In the genomic region with DNA sequence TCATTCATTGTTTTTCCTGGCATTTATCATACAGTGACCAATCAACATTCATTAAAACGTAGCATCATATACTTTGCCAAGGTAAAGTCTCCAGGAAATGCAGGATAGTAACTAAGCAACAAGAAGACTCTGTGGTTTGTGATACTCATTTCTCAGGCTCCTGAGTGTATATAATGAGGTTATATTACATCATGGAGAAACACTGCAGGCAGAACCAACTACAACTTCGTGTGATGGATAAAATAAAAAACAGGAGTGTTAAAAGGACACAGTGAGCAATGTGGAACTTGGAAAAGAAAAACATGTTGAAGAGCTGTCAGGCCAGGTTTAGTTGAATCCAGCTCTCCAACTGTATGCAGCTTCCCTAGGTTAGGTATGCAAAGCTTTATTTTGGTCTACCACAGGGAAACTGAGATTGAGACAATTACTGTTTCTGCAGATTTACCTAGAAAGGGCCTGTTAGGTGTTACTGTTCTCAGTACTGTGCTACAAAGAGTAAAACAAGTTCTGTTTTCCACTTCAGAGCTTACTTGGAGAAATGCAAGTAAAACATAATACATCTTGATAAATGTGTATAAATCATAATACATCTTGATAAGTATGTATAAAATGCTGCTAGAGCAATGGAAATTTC, we compare ENCODE assay signal across 12 cellular contexts. TPM values are rescaled to one million over a fixed set of nuclear protein-coding genes. Genes with fewer than 3 reads are reported as not detected.
DNase-seq lines count a peak whose midpoint lies in the region; ATAC-seq and TF ChIP-seq lines count a peak whose summit lies in the region.
"Had no signal": no experiment of that assay in that cellular context is flagged by ENCODE, and none has a peak within 500 bp of the region (broad histone marks: within the 10 kb centered on the region; RNA-seq: fewer than 3 reads in every experiment).

No MANE protein-coding gene starts in this region.

- no peak for TF ChIP-seq POLR2A in GM18505 (IDR thresholded peaks at IDR 0.05; ENCODE audit: borderline replicate concordance, extremely low read depth, insufficient read depth, insufficient read length)

- POLR2A ChIA-PET in AG04450 (lab: Yijun Ruan, JAX): interaction anchor here (0.5 to 1.2 kb wide), 3 partner anchors 81 to 280 kb away, joined by 3 to 5 read pairs (median 4); no protein-coding TSS in a partner anchor

- H3K27me3 ChIP-seq in AG04450 (ENCODE audit: control insufficient read depth, insufficient read depth, low read length) (no peaks in the 10 kb centered on the region), neural progenitor cell (no peaks in the 10 kb centered on the region)
- H3K27me3 ChIP-seq: vagina had no signal

- H3K9me3 ChIP-seq in AG04450 (ENCODE audit: control insufficient read depth, insufficient read depth, low read length) (peaks cover 4% of the 10 kb centered on the region; the same call in 1 of the 2 replicates), neural progenitor cell (ENCODE audit: low read depth) (no peaks in the 10 kb centered on the region)
- H3K9me3 ChIP-seq: vagina had no signal

- H3K4me3 ChIP-seq in AG04450 (ENCODE audit: low read depth, low read length) (no peak overlapping the region), neural progenitor cell (no peak overlapping the region)
- H3K4me3 ChIP-seq: vagina had no signal

- CTCF ChIA-PET in AG04450 (lab: Charles Lee): interaction anchor here (1.0 kb wide), 1 partner anchor 234 kb away, joined by 3 read pairs; no protein-coding TSS in a partner anchor

- H3K4me1 ChIP-seq in neural progenitor cell: peaks cover 24% of the 10 kb centered on the region

- no peak overlapping the region for H3K4me2 ChIP-seq in neural progenitor cell

- H3F3A ChIP-seq in neural progenitor cell (ENCODE audit: low read depth): peaks cover 12% of the 10 kb centered on the region

- no peak overlapping the region for H2AFZ ChIP-seq in neural progenitor cell (replicated peaks)
- H2AFZ ChIP-seq: parathyroid adenoma had no signal

- no peaks in the 10 kb centered on the region for H3K36me3 ChIP-seq in neural progenitor cell
- H3K36me3 ChIP-seq: vagina had no signal

- no peak overlapping the region for H3K9ac ChIP-seq in neural progenitor cell
- H3K9ac ChIP-seq: parathyroid adenoma had no signal

- H3K27me3 Mint-ChIP-seq in effector memory CD8-positive, alpha-beta T cell: no peaks in the 10 kb centered on the region
- H3K27me3 Mint-ChIP-seq in neural progenitor cell (ENCODE audit: insufficient read depth, low read depth): peaks cover 2% of the 10 kb centered on the region

- TF ChIP-seq CTCF in AG04450 (IDR thresholded peaks at IDR 0.05; ENCODE audit: low read depth, low read length): no peak
- TF ChIP-seq CTCF in neural progenitor cell (IDR thresholded peaks at IDR 0.05): no peak

- peaks cover 18 to 28% of the 10 kb centered on the region in 2 donors for H3K4me1 Mint-ChIP-seq in effector memory CD8-positive, alpha-beta T cell (ENCODE audit: low read depth in 2 of 2)
- peaks cover 15% of the 10 kb centered on the region for H3K4me1 Mint-ChIP-seq in neural progenitor cell

- peak; percentile 32 for ATAC-seq in effector memory CD8-positive, alpha-beta T cell (replicated peaks)
- ATAC-seq in GM18505 (IDR thresholded peaks at IDR 0.05; ENCODE audit: unreplicated experiment): no peak

- peak overlapping the region; percentile 89 for H3K27ac ChIP-seq in AG04450 (ENCODE audit: low read depth, low read length)
- no peak overlapping the region for H3K27ac ChIP-seq in neural progenitor cell
- H3K27ac ChIP-seq: parathyroid adenoma had no signal

- H3K27ac Mint-ChIP-seq in effector memory CD8-positive, alpha-beta T cell: peak overlapping the region in 1 of 2 donors; percentile 74
- H3K27ac Mint-ChIP-seq in neural progenitor cell: no peak overlapping the region

- H3K9me3 Mint-ChIP-seq in effector memory CD8-positive, alpha-beta T cell: no peaks in the 10 kb centered on the region
- H3K9me3 Mint-ChIP-seq in neural progenitor cell: no peaks in the 10 kb centered on the region

- peaks cover 54% of the 10 kb centered on the region for H4K20me1 ChIP-seq in neural progenitor cell (ENCODE audit: low read depth)

- no peak overlapping the region for H3K4me3 Mint-ChIP-seq in effector memory CD8-positive, alpha-beta T cell
- H3K4me3 Mint-ChIP-seq in neural progenitor cell: no peak overlapping the region

- peaks cover 4% of the 10 kb centered on the region for H3K36me3 Mint-ChIP-seq in effector memory CD8-positive, alpha-beta T cell (ENCODE audit: insufficient read depth)
- H3K36me3 Mint-ChIP-seq in neural progenitor cell: peaks cover 13% of the 10 kb centered on the region

- DNase-seq in AG04450 (ENCODE audit: low read depth, low spot score) (peak; percentile 65), GM04503 (ENCODE audit: low read depth) (peak; percentile 37), NCI-H226 (peak; percentile 74), NOMO-1 treated with DMSO at 0.1 percent for 48 hours (lab: John Stamatoyannopoulos, UW; ENCODE audit: unreplicated experiment) (no peak), neural progenitor cell (ENCODE audit: low spot score) (no peak)
- no peak for DNase-seq in effector memory CD8-positive, alpha-beta T cell
- DNase-seq in stimulated activated CD4-positive, alpha-beta T cell treated with anti-CD3 and anti-CD28 coated beads, Interleukin-4, amount 100 ng/mL, for 4 hours: no peak
- DNase-seq: DMS 273 treated with DMSO at 0.1 percent for 48 hours, NCI-H510A treated with DMSO at 0.1 percent for 48 hours had no signal

- H3K79me2 ChIP-seq in neural progenitor cell (ENCODE audit: low read depth): peaks cover 44% of the 10 kb centered on the region

RNA-seq across cellular contexts. Expression of a gene that starts 7.8 kb away (rescaled TPM):
- polyA plus RNA-seq in AG04450 (2011; rRNA removed): 90.2 and 97.3 TPM in 2 replicates
- polyA minus RNA-seq in AG04450 (2011; rRNA and poly(A)+ RNA removed): 91.1 and 94.3 TPM in 2 replicates
- total RNA-seq in neural progenitor cell (ENCODE audit: low replicate concordance): 43.0 and 46.7 TPM in 2 replicates

Comparison
In these comparisons a context has a peak if more than half of its experiments do, and no peak if none do; other contexts are left out.
1. DNase-seq: peak in AG04450 (single experiment), GM04503 (single experiment) and NCI-H226 (single experiment); none in effector memory CD8-positive, alpha-beta T cell (0 of 3), stimulated activated CD4-positive, alpha-beta T cell treated with anti-CD3 and anti-CD28 coated beads, Interleukin-4, amount 100 ng/mL, for 4 hours (0 of 2), NOMO-1 treated with DMSO at 0.1 percent for 48 hours (single experiment) and neural progenitor cell (single experiment).